In genomic region chr7:82445226-82445625, GRCh38 we compare ENCODE assay signal across 18 cellular contexts. TPM values are rescaled to one million over a fixed set of nuclear protein-coding genes. Genes with fewer than 3 reads are reported as not detected.
A peak's percentile ranks its signal among the peaks of the same experiment; 100 is the strongest.
DNase-seq lines count a peak whose midpoint lies in the region; ATAC-seq and TF ChIP-seq lines count a peak whose summit lies in the region.
"Had no signal": no experiment of that assay in that cellular context is flagged by ENCODE, and none has a peak within 500 bp of the region (broad histone marks: within the 10 kb centered on the region; RNA-seq: fewer than 3 reads in every experiment).

No MANE protein-coding gene starts in this region.

- H3K4me3 Mint-ChIP-seq in endothelial cell (ENCODE audit: unreplicated experiment) = peak overlapping the region; percentile 54
- H3K4me3 Mint-ChIP-seq: stimulated activated naive CD8-positive, alpha-beta T cell treated with anti-CD3 and anti-CD28 coated beads, Interleukin-15, Interleukin-2, amounts not matched to agents 100 ng/mL and 50 ng/mL, for 24 hours had no signal

- no peak for TF ChIP-seq CTCF in endothelial cell (IDR thresholded peaks at IDR 0.05; ENCODE audit: unreplicated experiment)
- no peak for TF ChIP-seq CTCF in gastrocnemius medialis (IDR thresholded peaks at IDR 0.05 in 4 of 5, conservative IDR thresholded peaks at IDR 0.05 in 1 of 5)

- peaks cover 21 to 22% of the 10 kb centered on the region in 2 donors for H3K4me1 ChIP-seq in gastrocnemius medialis
- H3K4me1 ChIP-seq: ascending aorta had no signal

- ATAC-seq in gastrocnemius medialis = no peak
- no peak for ATAC-seq in GM21447 (IDR thresholded peaks at IDR 0.05; ENCODE audit: unreplicated experiment)
- ATAC-seq: mucosa of descending colon had no signal

- H3K27ac ChIP-seq in gastrocnemius medialis = peak overlapping the region in 3 of 4 donors; percentile 96 to 97 (median 97)
- H3K27ac ChIP-seq: right lobe of liver, upper lobe of right lung had no signal

- H3K9me3 ChIP-seq in gastrocnemius medialis = no peaks in the 10 kb centered on the region
- H3K9me3 ChIP-seq: ascending aorta, mucosa of descending colon, right lobe of liver, upper lobe of right lung had no signal

- H3K27me3 ChIP-seq in gastrocnemius medialis = no peaks in the 10 kb centered on the region
- H3K27me3 ChIP-seq: ascending aorta, right lobe of liver had no signal

- TF ChIP-seq POLR2A in gastrocnemius medialis (IDR thresholded peaks at IDR 0.05) = no peak

- in situ Hi-C loops in gastrocnemius medialis (cut with MboI; ENCODE audit: low sequenced_read_pairs in 4 of 4) = loop anchor here in 1 of 4 donors (25.0 kb wide), 1 partner anchor 208 kb away; no protein-coding TSS in a partner anchor

- no peak overlapping the region for H3K4me3 ChIP-seq in gastrocnemius medialis
- H3K4me3 ChIP-seq: mucosa of descending colon had no signal

- H3K36me3 ChIP-seq in gastrocnemius medialis = no peaks in the 10 kb centered on the region
- H3K36me3 ChIP-seq: ascending aorta, right lobe of liver, upper lobe of right lung had no signal

- DNase-seq in NCI-H524 (lab: John Stamatoyannopoulos, UW) (peak; percentile 23 to 48), NCI-H524 treated with DMSO at 0.1 percent for 48 hours (lab: John Stamatoyannopoulos, UW) (no peak), NCI-H345 treated with DMSO at 0.1 percent for 48 hours (lab: John Stamatoyannopoulos, UW; ENCODE audit: unreplicated experiment) (peak; percentile 64), endothelial cell (ENCODE audit: low spot score) (no peak), gastrocnemius medialis (no peak), LoVo (ENCODE audit: low spot score) (no peak)
- DNase-seq in activated CD8-positive, alpha-beta memory T cell treated with anti-CD3 and anti-CD28 coated beads, Interleukin-2, amount 50 U/mL, for 48 hours = no peak
- DNase-seq: activated CD4-positive, alpha-beta T cell treated with anti-CD3 and anti-CD28 coated beads for 48 hours; activated CD8-positive, alpha-beta memory T cell treated with anti-CD3 and anti-CD28 coated beads, Interleukin-2, amount 50 U/mL, for 4 hours; DMS 273 treated with DMSO at 0.1 percent for 48 hours; mucosa of descending colon; NK-92 treated with Interleukin-12 subunit alpha and Interleukin-12 subunit beta, amount 100 ng/mL, for 24 hours; right lobe of liver; upper lobe of right lung had no signal

- intact Hi-C loops in gastrocnemius medialis (cut with DNase I; ENCODE audit: low total_unique reads) = loop anchor here (2.0 to 10.0 kb wide), 2 partner anchors 124 to 280 kb away; no protein-coding TSS in a partner anchor

- peaks cover 9% of the 10 kb centered on the region for H3K4me1 Mint-ChIP-seq in endothelial cell (ENCODE audit: unreplicated experiment)

- H3K27ac Mint-ChIP-seq in endothelial cell (ENCODE audit: unreplicated experiment) = no peak overlapping the region
- H3K27ac Mint-ChIP-seq: stimulated activated naive CD8-positive, alpha-beta T cell treated with anti-CD3 and anti-CD28 coated beads, Interleukin-15, Interleukin-2, amounts not matched to agents 100 ng/mL and 50 ng/mL, for 24 hours had no signal

- H3K9me3 Mint-ChIP-seq in endothelial cell (ENCODE audit: unreplicated experiment) = no peaks in the 10 kb centered on the region
- H3K9me3 Mint-ChIP-seq: stimulated activated naive CD8-positive, alpha-beta T cell treated with anti-CD3 and anti-CD28 coated beads, Interleukin-15, Interleukin-2, amounts not matched to agents 100 ng/mL and 50 ng/mL, for 24 hours had no signal

- peaks cover 6% of the 10 kb centered on the region for H3K27me3 Mint-ChIP-seq in endothelial cell (ENCODE audit: unreplicated experiment)

- H3K36me3 Mint-ChIP-seq in endothelial cell (ENCODE audit: low read depth, unreplicated experiment) = no peaks in the 10 kb centered on the region

RNA-seq across cellular contexts. Expression of gene CACNA2D1, which starts 1.6 kb away (rescaled TPM):
- 20.7 TPM for total RNA-seq in endothelial cell (ENCODE audit: unreplicated experiment)
- total RNA-seq in gastrocnemius medialis = 100 to 1,000 TPM in 3 of 4 donors, 10 to 100 TPM in 1; 83.9 to 157 (median 120) TPM
- total RNA-seq: HT-29 had no signal

Comparison
In these comparisons a context has a peak if more than half of its experiments do, and no peak if none do; other contexts are left out.
1. DNase-seq: peak in NCI-H524 (2 of 2) and NCI-H345 treated with DMSO at 0.1 percent for 48 hours (single experiment); none in NCI-H524 treated with DMSO at 0.1 percent for 48 hours (single experiment), endothelial cell (single experiment), gastrocnemius medialis (0 of 2), LoVo (single experiment) and activated CD8-positive, alpha-beta memory T cell treated with anti-CD3 and anti-CD28 coated beads, Interleukin-2, amount 50 U/mL, for 48 hours (single experiment).